ENCODE assay signal across 7 cellular contexts in the genomic region with DNA sequence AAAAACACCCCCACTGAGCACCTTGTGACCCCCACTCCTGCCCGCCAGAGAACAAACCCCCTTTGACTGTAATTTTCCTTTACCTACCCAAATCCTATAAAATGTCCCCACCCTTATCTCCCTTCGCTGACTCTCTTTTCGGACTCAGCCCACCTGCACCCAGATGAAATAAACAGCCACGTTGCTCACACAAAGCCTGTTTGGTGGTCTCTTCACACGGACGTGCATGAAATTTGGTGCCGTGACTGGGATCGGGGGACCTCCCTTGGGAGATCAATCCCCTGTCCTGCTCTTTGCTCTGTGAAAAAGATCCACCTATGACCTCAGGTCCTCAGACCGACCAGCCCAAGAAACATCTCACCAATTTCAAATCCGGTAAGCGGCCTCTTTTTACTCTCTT.
DNase-seq lines count a peak whose midpoint lies in the region; FAIRE-seq and TF ChIP-seq lines count a peak whose summit lies in the region.
"Not testable (repeated sequence)": the region's sequence is repeated elsewhere in the genome, so short reads cannot be mapped to it uniquely, and the experiment has no call there.

No MANE protein-coding gene starts in this region.

- not testable (repeated sequence) for H3T11ph ChIP-seq in H9 (ENCODE audit: low read length)

- not testable (repeated sequence) for H3K4ac ChIP-seq in H9 (ENCODE audit: low read depth, low read length); H1 (replicated peaks; ENCODE audit: insufficient read length, low read depth, low read length)

- not testable (repeated sequence) for H2BK120ac ChIP-seq in H9 (ENCODE audit: low read depth, low read length, poor library complexity, severe bottlenecking); H1 (replicated peaks; ENCODE audit: low read depth, low read length)

- not testable (repeated sequence) for TF ChIP-seq EP300 in H1 (IDR thresholded peaks at IDR 0.05; ENCODE audit: borderline replicate concordance in 1 of 2, low read depth in 2 of 2, low read length in 2 of 2)

- not testable (repeated sequence) for H3K18ac ChIP-seq in H9 (ENCODE audit: insufficient read length, low read depth, low read length); H1 (ENCODE audit: extremely low read depth, low read length)

- not testable (repeated sequence) for H4K91ac ChIP-seq in H9 (ENCODE audit: insufficient read length, low read depth, low read length); H1 (replicated peaks; ENCODE audit: insufficient read length, low read length)

- not testable (repeated sequence) for H3K27me3 Mint-ChIP-seq in H9 (ENCODE audit: low read depth)
- H3K27me3 Mint-ChIP-seq in nephron progenitor cell (ENCODE audit: low read depth, poor library complexity): peaks cover 47% of the 10 kb centered on the region

- H2AFZ ChIP-seq in H9 (ENCODE audit: low read length); H1 (ENCODE audit: low read length): not testable (repeated sequence)

- H4K5ac ChIP-seq in H9 (ENCODE audit: insufficient read length, low read depth, low read length); H1 (ENCODE audit: insufficient read length, low read depth, low read length): not testable (repeated sequence)

- H3K27ac Mint-ChIP-seq in H9: peak overlapping the region; percentile 94 to 97 (median 97)
- H3K27ac Mint-ChIP-seq in nephron progenitor cell: not testable (repeated sequence)

- H3K4me2 ChIP-seq in H9 (ENCODE audit: insufficient read depth, insufficient read length, low read length): peak overlapping the region; percentile 57
- H3K4me2 ChIP-seq in H1 (ENCODE audit: insufficient read depth in 1 of 2, low read depth in 2 of 2, low read length in 2 of 2): peak overlapping the region in 1 of 2 experiments; percentile 78; a peak in 1 of 4 replicates

- H2BK20ac ChIP-seq in H9 (ENCODE audit: low read depth, low read length, poor library complexity, severe bottlenecking); H1 (ENCODE audit: low read length): not testable (repeated sequence)

- not testable (repeated sequence) for H3K79me1 ChIP-seq in H9 (ENCODE audit: insufficient read depth, low read depth, low read length, poor library complexity, severe bottlenecking); H1 (ENCODE audit: low read depth, low read length)

- peak overlapping the region; percentile 62 for H3K9ac ChIP-seq in ES-I3 (ENCODE audit: low read depth, low read length)
- H3K9ac ChIP-seq in H9 (ENCODE audit: extremely low read depth, insufficient read length, low read length): peak overlapping the region; percentile 31
- H3K9ac ChIP-seq in HUES64 (ENCODE audit: low read depth, low read length): peak overlapping the region; percentile 78
- H3K9ac ChIP-seq in H1 (replicated peaks in 1 of 4; ENCODE audit: extremely low read depth in 1 of 4, low read depth in 3 of 4, low read length in 3 of 4): not testable (repeated sequence)
- H3K9ac ChIP-seq in iPS-18a (ENCODE audit: low read length): peak overlapping the region; percentile 32

- H3K4me1 Mint-ChIP-seq in H9 (peaks cover 65 to 69% of the 10 kb centered on the region in 2 experiments), nephron progenitor cell (peaks cover 68% of the 10 kb centered on the region)

- WGBS in H9 (ENCODE audit: extremely low coverage, insufficient read length, low lambda C conversion rate): no CpG with 5 or more reads among the region's 11 CpGs
- 12% methylated on average over 11 of the region's 11 CpGs for WGBS in HUES64
- whole genome bisulfite sequencing in H1 (ENCODE audit: extremely low coverage in 1 of 2, insufficient coverage in 1 of 2, insufficient read length in 1 of 2, insufficient replicate concordance in 2 of 2, low coverage in 1 of 2, low lambda C conversion rate in 2 of 2, missing lambda C conversion rate in 1 of 2), 2 experiments: 5% methylated on average over 10 of the region's 11 CpGs; no CpG with 5 or more reads in 1 of the 2 experiments
- WGBS in iPS DF 6.9 (ENCODE audit: insufficient coverage, insufficient read length): no CpG with 5 or more reads among the region's 11 CpGs

- not testable (repeated sequence) for TF ChIP-seq CTCF in H9 (conservative IDR thresholded peaks at IDR 0.05); H1 (IDR thresholded peaks at IDR 0.05; ENCODE audit: control extremely low read depth in 1 of 3, insufficient read depth in 1 of 3, low read depth in 1 of 3, low read length in 3 of 3); nephron progenitor cell (IDR thresholded peaks at IDR 0.05)

- not testable (repeated sequence) for H3K23me2 ChIP-seq in H9 (ENCODE audit: insufficient read length, low read depth, low read length, poor library complexity, severe bottlenecking); H1 (ENCODE audit: low read depth, low read length)

- H3K4me3 ChIP-seq in HUES64 (ENCODE audit: low read length) (peak overlapping the region; percentile 66), H1 (ENCODE audit: extremely low read depth in 1 of 4, insufficient read depth in 2 of 4, low read depth in 3 of 4, low read length in 4 of 4) (peak overlapping the region in 3 of 4 experiments; percentile 37 to 56 (median 44); a peak in 4 of 8 replicates), iPS DF 6.9 (ENCODE audit: low read length) (peak overlapping the region; percentile 44; the same call in 1 of the 2 replicates), iPS-18a (ENCODE audit: low read length) (peak overlapping the region; percentile 43)

- H3K27me3 ChIP-seq in H9 (ENCODE audit: insufficient read depth, low read length); HUES64 (ENCODE audit: insufficient read depth, low read length); H1 (replicated peaks in 1 of 4; ENCODE audit: control insufficient read depth in 3 of 4, extremely low read depth in 1 of 4, insufficient read depth in 3 of 4, low read length in 3 of 4); iPS DF 6.9 (ENCODE audit: control insufficient read depth, insufficient read depth, low read length); iPS-18a (ENCODE audit: control insufficient read depth, insufficient read depth, low read length): not testable (repeated sequence)

- H3K9me3 ChIP-seq in ES-I3 (ENCODE audit: control insufficient read depth, insufficient read depth, low read length); H9 (ENCODE audit: control insufficient read depth, low read depth, low read length); HUES64 (ENCODE audit: insufficient read depth, low read depth, low read length); H1 (ENCODE audit: insufficient read depth in 2 of 2, low read depth in 1 of 2, low read length in 1 of 2); iPS DF 6.9 (ENCODE audit: control insufficient read depth, insufficient read depth, low read length); iPS-18a (ENCODE audit: control insufficient read depth, low read depth, low read length): not testable (repeated sequence)

- not testable (repeated sequence) for H2BK5ac ChIP-seq in H9 (ENCODE audit: insufficient read length, low read length); H1 (ENCODE audit: low read depth, low read length)

- H3K4me3 Mint-ChIP-seq in H9 (peak overlapping the region; percentile 87 to 98), nephron progenitor cell (peak overlapping the region; percentile 38)

- H3K4me1 ChIP-seq in ES-I3 (ENCODE audit: insufficient read depth, low read length) (peaks cover 30% of the 10 kb centered on the region), HUES64 (ENCODE audit: insufficient read depth, low read length) (peaks cover 18% of the 10 kb centered on the region), H1 (replicated peaks in 1 of 4; ENCODE audit: control insufficient read depth in 3 of 4, insufficient read depth in 4 of 4, low read length in 3 of 4) (peaks cover 6 to 18% (median 14%) of the 10 kb centered on the region in 4 experiments; a peak in 6 of 7 replicates), iPS-18a (ENCODE audit: control insufficient read depth, low read depth, low read length) (peaks cover 12% of the 10 kb centered on the region)
- H3K4me1 ChIP-seq in H9 (ENCODE audit: insufficient read depth, low read length); iPS DF 6.9 (ENCODE audit: control insufficient read depth, insufficient read depth, low read length): not testable (repeated sequence)

- FAIRE-seq in H1 (lab: Jason Lieb, UNC): not testable (repeated sequence)

- not testable (repeated sequence) for TF ChIP-seq POLR2A in H1 (IDR thresholded peaks at IDR 0.05; ENCODE audit: control extremely low read depth in 1 of 2, low read depth in 2 of 2, low read length in 2 of 2)

- CTCF ChIA-PET in H1 (lab: Charles Lee; ENCODE audit: partially characterized antibody): interaction anchor here (1.4 kb wide), 1 partner anchor 198 kb away, joined by 3 read pairs; no protein-coding TSS in a partner anchor

- H3K9me3 Mint-ChIP-seq in H9, nephron progenitor cell: not testable (repeated sequence)

- H3K27ac ChIP-seq in H9 (ENCODE audit: insufficient read length, low read depth, low read length); H1 (ENCODE audit: low read depth, low read length); iPS DF 6.9 (ENCODE audit: low read length); iPS-18a (ENCODE audit: low read length): not testable (repeated sequence)
- H3K27ac ChIP-seq in HUES64 (ENCODE audit: low read depth, low read length): peak overlapping the region; percentile 71; the same call in 1 of the 2 replicates

- H3K36me3 ChIP-seq in ES-I3 (ENCODE audit: insufficient read depth, low read length): peaks cover 13% of the 10 kb centered on the region; the same call in 1 of the 2 replicates
- H3K36me3 ChIP-seq in HUES64 (ENCODE audit: insufficient read depth, low read length); H1 (ENCODE audit: control insufficient read depth in 2 of 4, insufficient read depth in 4 of 4, low read length in 3 of 4); iPS DF 6.9 (ENCODE audit: control insufficient read depth, insufficient read depth, low read length); iPS-18a (ENCODE audit: control insufficient read depth, low read depth, low read length): not testable (repeated sequence)

- H4K20me1 ChIP-seq in H9 (ENCODE audit: control insufficient read depth, insufficient read depth, insufficient read length); H1 (replicated peaks in 1 of 2; ENCODE audit: control insufficient read depth in 1 of 2, insufficient read depth in 2 of 2, low read length in 2 of 2): not testable (repeated sequence)

- H3K14ac ChIP-seq in H9 (ENCODE audit: insufficient read depth, low read length); H1 (ENCODE audit: insufficient read length): not testable (repeated sequence)

- not testable (repeated sequence) for H3K23ac ChIP-seq in H9 (ENCODE audit: insufficient read length, low read depth, low read length); H1 (ENCODE audit: insufficient read length)

- H3K56ac ChIP-seq in H9 (ENCODE audit: insufficient read length, low read depth, low read length); H1 (replicated peaks; ENCODE audit: insufficient read length, low read depth, low read length): not testable (repeated sequence)

- not testable (repeated sequence) for H4K8ac ChIP-seq in H9 (replicated peaks; ENCODE audit: insufficient read length, low read depth, low read length); H1 (ENCODE audit: extremely low read depth, insufficient read depth, low read length)

- H2AK5ac ChIP-seq in H9 (ENCODE audit: insufficient read length, low read length); H1 (ENCODE audit: low read depth, low read length): not testable (repeated sequence)

- TF ChIP-seq RAD21 in H1 (IDR thresholded peaks at IDR 0.05 in 1 of 2, conservative IDR thresholded peaks at IDR 0.05 in 1 of 2; ENCODE audit: low read depth in 2 of 2, low read length in 2 of 2): not testable (repeated sequence)

- peaks cover 10% of the 10 kb centered on the region; the same call in 1 of the 2 replicates for H3K79me2 ChIP-seq in H9 (ENCODE audit: insufficient read depth, low read length)
- H3K79me2 ChIP-seq in H1 (ENCODE audit: control insufficient read depth in 1 of 2, insufficient read depth in 2 of 2, low read length in 2 of 2): peaks cover 0 to 49% of the 10 kb centered on the region in 2 experiments; a peak in 3 of 4 replicates

- not testable (repeated sequence) for H2BK15ac ChIP-seq in H9 (ENCODE audit: low read depth, low read length); H1 (ENCODE audit: low read length)

- peaks cover 11 to 46% (median 41%) of the 10 kb centered on the region in 3 experiments for H3K36me3 Mint-ChIP-seq in H9 (ENCODE audit: insufficient read depth in 1 of 3, low read depth in 3 of 3)
- not testable (repeated sequence) for H3K36me3 Mint-ChIP-seq in nephron progenitor cell (ENCODE audit: low read depth)

- POLR2A ChIA-PET in H1 (lab: Charles Lee; ENCODE audit: partially characterized antibody): interaction anchor here (1.0 to 8.9 kb wide), 5 partner anchors 9 to 131 kb away, joined by 3 to 74 read pairs (median 4); no protein-coding TSS in a partner anchor

- not testable (repeated sequence) for H2BK12ac ChIP-seq in H9 (ENCODE audit: insufficient read length, low read depth, low read length); H1 (ENCODE audit: low read depth, low read length)

- not testable (repeated sequence) for DNase-seq in H9; H1 (ENCODE audit: low read depth in 1 of 2, low spot score in 2 of 2); iPS DF 6.9 (ENCODE audit: low read depth, low spot score); nephron progenitor cell
